1 cellular context compared by ENCODE assay signal in genomic region chr13:108218044-108218974, GRCh38.
TF ChIP-seq lines count a peak whose summit lies in the region.

TSS of gene ABHD13 (plus strand) at chr13:108218392. CDS start at chr13:108229219, 10,827 bp downstream.

TF ChIP-seq in K562, 482 proteins besides CTCF, POLR2A, EP300 and RAD21 (continued from another document):
- peak; percentile 63 for TF ChIP-seq PHF20 (IDR thresholded peaks at IDR 0.05; ENCODE audit: partially characterized antibody)
- TF ChIP-seq MTA1 (IDR thresholded peaks at IDR 0.05; ENCODE audit: borderline replicate concordance) = no peak
- TF ChIP-seq ILK (tag; IDR thresholded peaks at IDR 0.05; ENCODE audit: borderline replicate concordance, low read depth) = no peak
- no peak for TF ChIP-seq FOXM1 (IDR thresholded peaks at IDR 0.05; ENCODE audit: low read depth)
- no peak for TF ChIP-seq FOXM1 (CRISPR knock-in tag; IDR thresholded peaks at IDR 0.05; ENCODE audit: low read depth)
- TF ChIP-seq RB1 (IDR thresholded peaks at IDR 0.05; ENCODE audit: low read depth) = peak; percentile 50
- no peak for TF ChIP-seq CBFA2T3 (IDR thresholded peaks at IDR 0.05)
- TF ChIP-seq PYGO2 (tag; IDR thresholded peaks at IDR 0.05) = no peak
- no peak for TF ChIP-seq GABPB2 (CRISPR knock-in tag; conservative IDR thresholded peaks at IDR 0.05)
- TF ChIP-seq MTA3 (IDR thresholded peaks at IDR 0.05; ENCODE audit: borderline replicate concordance) = peak; percentile 98
- TF ChIP-seq ATF1 (CRISPR knock-in tag; IDR thresholded peaks at IDR 0.05) = no peak
- TF ChIP-seq ATF1 (tag; IDR thresholded peaks at IDR 0.05) = peak; percentile 63
- TF ChIP-seq MCM2 (IDR thresholded peaks at IDR 0.05; ENCODE audit: low read depth) = no peak
- TF ChIP-seq NCOA1 (IDR thresholded peaks at IDR 0.05; ENCODE audit: low read depth) = peak; percentile 91
- no peak for TF ChIP-seq ZKSCAN1 (IDR thresholded peaks at IDR 0.05; ENCODE audit: low read depth, low read length)
- TF ChIP-seq CEBPB (tag; IDR thresholded peaks at IDR 0.05) = peak; percentile 95
- peak; percentile 74 for TF ChIP-seq ETS1 (conservative IDR thresholded peaks at IDR 0.05; ENCODE audit: control insufficient read depth, low read depth, low read length)
- no peak for TF ChIP-seq BACH1 (tag; IDR thresholded peaks at IDR 0.05)
- no peak for TF ChIP-seq FOXA3 (CRISPR knock-in tag; conservative IDR thresholded peaks at IDR 0.05 in 1 of 2, IDR thresholded peaks at IDR 0.05 in 1 of 2)
- TF ChIP-seq ETV5 (CRISPR knock-in tag; IDR thresholded peaks at IDR 0.05; ENCODE audit: low read depth) = no peak
- TF ChIP-seq ZNF280A (IDR thresholded peaks at IDR 0.05; ENCODE audit: low read depth, partially characterized antibody) = no peak
- TF ChIP-seq NFE2 (IDR thresholded peaks at IDR 0.05; ENCODE audit: low read depth) = no peak
- TF ChIP-seq HDAC6 (IDR thresholded peaks at IDR 0.05; ENCODE audit: low read depth, low read length) = no peak
- TF ChIP-seq ZNF584 (CRISPR knock-in tag; IDR thresholded peaks at IDR 0.05; ENCODE audit: low read depth) = no peak
- TF ChIP-seq ARID4B (CRISPR knock-in tag; IDR thresholded peaks at IDR 0.05) = no peak
- TF ChIP-seq DNMT1 (IDR thresholded peaks at IDR 0.05) = no peak
- TF ChIP-seq SMAD3 (CRISPR knock-in tag; conservative IDR thresholded peaks at IDR 0.05) = no peak
- TF ChIP-seq CREM (IDR thresholded peaks at IDR 0.05; ENCODE audit: low read depth) = peak; percentile 59; the same call in 1 of the 2 replicates
- no peak for TF ChIP-seq ELF2 (CRISPR knock-in tag; IDR thresholded peaks at IDR 0.05)
- TF ChIP-seq PTTG1 (tag; IDR thresholded peaks at IDR 0.05; ENCODE audit: low read depth) = no peak
- TF ChIP-seq ZBTB7A (IDR thresholded peaks at IDR 0.05; ENCODE audit: borderline replicate concordance, control insufficient read depth, low read depth, low read length) = peak; percentile 18; the same call in 1 of the 2 replicates
- TF ChIP-seq CAMTA2 (CRISPR knock-in tag; conservative IDR thresholded peaks at IDR 0.05) = no peak
- TF ChIP-seq POLR2AphosphoS5 (IDR thresholded peaks at IDR 0.05; ENCODE audit: control insufficient read depth, insufficient read depth, low read depth, low read length) = 0 out of 2 replicates have a peak, but pooled peaks have one; percentile 43
- TF ChIP-seq TRIM24 (IDR thresholded peaks at IDR 0.05) = peak in 1 of 2 experiments; percentile 90; a peak in 2 of 4 replicates
- TF ChIP-seq KDM4B (IDR thresholded peaks at IDR 0.05; ENCODE audit: borderline replicate concordance in 2 of 2, low read depth in 1 of 2) = 0 out of 4 replicates have a peak, but pooled peaks of 1 of the 2 experiments have one; percentile 75
